In the genomic region with DNA sequence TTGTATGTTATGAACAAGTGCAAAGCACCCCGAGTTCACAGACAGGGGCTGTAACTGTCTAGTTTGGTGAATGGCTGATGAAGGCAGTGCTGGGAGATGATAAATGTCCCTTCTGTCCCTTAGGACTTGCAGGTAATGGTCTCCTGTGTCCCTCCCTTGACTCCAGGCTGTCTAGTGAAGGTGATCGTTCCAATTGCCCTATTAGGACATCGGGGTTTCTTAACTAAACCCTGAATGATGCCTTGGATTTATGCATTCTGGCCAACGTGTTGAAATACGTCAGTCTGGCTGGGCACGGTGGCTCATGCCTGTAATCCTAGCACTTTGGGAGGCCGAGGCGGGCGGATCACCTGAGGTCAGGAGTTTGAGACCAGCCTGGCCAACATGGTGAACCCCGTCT, we compare ENCODE assay signal across 21 cellular contexts.
A peak's percentile ranks its signal among the peaks of the same experiment; 100 is the strongest.
DNase-seq lines count a peak whose midpoint lies in the region; ATAC-seq and TF ChIP-seq lines count a peak whose summit lies in the region.
"Had no signal": no experiment of that assay in that cellular context is flagged by ENCODE, and none has a peak within 500 bp of the region (broad histone marks: within the 10 kb centered on the region; RNA-seq: fewer than 3 reads in every experiment).

No MANE protein-coding gene starts in this region.

- intact Hi-C loops in CD14-positive monocyte (cut with micrococcal nuclease): loop anchor here in 1 of 2 donors (5.0 to 10.0 kb wide), 2 partner anchors 35 to 913 kb away; no protein-coding TSS in a partner anchor
- intact Hi-C loops in CD4-positive, alpha-beta memory T cell (cut with micrococcal nuclease): no loop called here
- intact Hi-C loops in ascending aorta (cut with DNase I): loop anchor here (2.0 to 10.0 kb wide), 3 partner anchors 31 to 327 kb away; no protein-coding TSS in a partner anchor
- intact Hi-C loops in body of pancreas (cut with DNase I): no loop called here

- no peak overlapping the region for H3K27ac ChIP-seq in CD4-positive, alpha-beta memory T cell (ENCODE audit: low read depth, low read length)
- H3K27ac ChIP-seq in ascending aorta (peak overlapping the region; percentile 95 to 97), body of pancreas (no peak overlapping the region)
- H3K27ac ChIP-seq: brain microvascular endothelial cell, KMS-11, sigmoid colon, suprapubic skin had no signal

- H3K9me3 ChIP-seq in CD4-positive, alpha-beta memory T cell (ENCODE audit: control insufficient read depth in 1 of 2, low read length in 2 of 2): no peaks in the 10 kb centered on the region
- H3K9me3 ChIP-seq in ascending aorta (no peaks in the 10 kb centered on the region), body of pancreas (no peaks in the 10 kb centered on the region)
- H3K9me3 ChIP-seq: sigmoid colon, SK-N-SH, suprapubic skin had no signal

- H3K36me3 ChIP-seq in CD4-positive, alpha-beta memory T cell (ENCODE audit: insufficient read depth, low read length): no peaks in the 10 kb centered on the region
- H3K36me3 ChIP-seq in ascending aorta: no peaks in the 10 kb centered on the region
- no peaks in the 10 kb centered on the region for H3K36me3 ChIP-seq in body of pancreas (replicated peaks in 1 of 2; ENCODE audit: insufficient read depth in 1 of 2, low read depth in 2 of 2)
- H3K36me3 ChIP-seq: brain microvascular endothelial cell, sigmoid colon, suprapubic skin had no signal

- no peaks in the 10 kb centered on the region for H3K9me3 Mint-ChIP-seq in CD14-positive monocyte
- H3K9me3 Mint-ChIP-seq in CD4-positive, alpha-beta memory T cell: peaks cover 0 to 3% (median 0%) of the 10 kb centered on the region in 8 donors
- peaks cover 0 to 1% (median 0%) of the 10 kb centered on the region in 9 donors for H3K9me3 Mint-ChIP-seq in naive thymus-derived CD8-positive, alpha-beta T cell
- H3K9me3 Mint-ChIP-seq: activated T-helper 2 cell treated with anti-CD3 and anti-CD28 coated beads, Interferon-gamma antibody, Interleukin-2, Interleukin-4, amounts not matched to agents 10 μg/mL and 5 μg/mL and 100 μg/mL, durations not matched to agents 14 hours and 24 hours and 36 hours had no signal

- CTCF ChIA-PET in CD4-positive, alpha-beta memory T cell (lab: Charles Lee; ENCODE audit: partially characterized antibody): no interaction called here

- TF ChIP-seq CTCF in CD14-positive monocyte (IDR thresholded peaks at IDR 0.05) (no peak), ascending aorta (IDR thresholded peaks at IDR 0.05) (no peak), body of pancreas (IDR thresholded peaks at IDR 0.05) (no peak)

- WGBS in body of pancreas, 2 donors: 77 to 78% methylated on average over 5 to 10 of the region's 10 CpGs

- no peak overlapping the region for H3K4me3 ChIP-seq in CD4-positive, alpha-beta memory T cell (ENCODE audit: low read length in 2 of 2)
- no peak overlapping the region for H3K4me3 ChIP-seq in ascending aorta
- no peak overlapping the region for H3K4me3 ChIP-seq in body of pancreas
- H3K4me3 ChIP-seq: sigmoid colon, suprapubic skin had no signal

- POLR2A ChIA-PET in CD4-positive, alpha-beta memory T cell (lab: Charles Lee; ENCODE audit: partially characterized antibody): interaction anchor here (3.6 kb wide), 1 partner anchor 76 kb away, joined by 30 read pairs; no protein-coding TSS in a partner anchor
- POLR2A ChIA-PET in naive thymus-derived CD8-positive, alpha-beta T cell (lab: Charles Lee): no interaction called here

- H3K4me1 ChIP-seq in CD4-positive, alpha-beta memory T cell (ENCODE audit: insufficient read depth, low read length): peaks cover 49% of the 10 kb centered on the region
- peaks cover 10 to 33% of the 10 kb centered on the region in 2 donors for H3K4me1 ChIP-seq in ascending aorta
- H3K4me1 ChIP-seq in body of pancreas: no peaks in the 10 kb centered on the region

- no peak for TF ChIP-seq POLR2A in body of pancreas (IDR thresholded peaks at IDR 0.05)

- DNase-seq in CD14-positive monocyte (ENCODE audit: low spot score) (no peak), ascending aorta (ENCODE audit: low spot score in 2 of 2) (no peak), body of pancreas (no peak), GM19238 (ENCODE audit: insufficient read length, low spot score) (no peak), kidney glomerular epithelial cell (lab: John Stamatoyannopoulos, UW) (no peak)
- no peak for DNase-seq in CD4-positive, alpha-beta memory T cell
- DNase-seq in naive thymus-derived CD8-positive, alpha-beta T cell: no peak
- DNase-seq: activated CD4-positive, CD25-positive, alpha-beta regulatory T cell; activated CD8-positive, alpha-beta memory T cell treated with anti-CD3 and anti-CD28 coated beads, Interleukin-2, amount 10 ng/mL, durations not matched to agents 7 days and 5 days; brain microvascular endothelial cell; DMS79 treated with DMSO at 0.1 percent for 48 hours; NCI-H1694; NCI-H2171; NCI-H524 treated with DMSO at 0.1 percent for 48 hours; posterior cingulate gyrus; RPMI8226; sigmoid colon; SK-N-SH had no signal

- no peak overlapping the region for H3K4me3 Mint-ChIP-seq in CD14-positive monocyte
- H3K4me3 Mint-ChIP-seq in CD4-positive, alpha-beta memory T cell: no peak overlapping the region
- H3K4me3 Mint-ChIP-seq in naive thymus-derived CD8-positive, alpha-beta T cell: no peak overlapping the region
- H3K4me3 Mint-ChIP-seq: activated CD8-positive, alpha-beta memory T cell treated with anti-CD3 and anti-CD28 coated beads, Interleukin-2, amount 10 ng/mL, durations not matched to agents 7 days and 5 days had no signal

- peak overlapping the region in 4 of 7 donors; percentile 11 to 100 (median 52) for H3K27ac Mint-ChIP-seq in CD14-positive monocyte
- peak overlapping the region in 6 of 7 donors; percentile 96 to 99 (median 97) for H3K27ac Mint-ChIP-seq in CD4-positive, alpha-beta memory T cell
- peak overlapping the region in 7 of 10 donors; percentile 76 to 97 (median 87) for H3K27ac Mint-ChIP-seq in naive thymus-derived CD8-positive, alpha-beta T cell

- H3K27me3 ChIP-seq in CD4-positive, alpha-beta memory T cell (ENCODE audit: insufficient read depth, low read length): no peaks in the 10 kb centered on the region
- H3K27me3 ChIP-seq in ascending aorta: no peaks in the 10 kb centered on the region
- H3K27me3 ChIP-seq in body of pancreas: no peaks in the 10 kb centered on the region
- H3K27me3 ChIP-seq: brain microvascular endothelial cell, sigmoid colon, suprapubic skin had no signal

- ATAC-seq in naive thymus-derived CD8-positive, alpha-beta T cell: no peak
- ATAC-seq in body of pancreas: no peak
- ATAC-seq: activated CD8-positive, alpha-beta memory T cell treated with anti-CD3 and anti-CD28 coated beads, Interleukin-2, amount 10 ng/mL, durations not matched to agents 7 days and 5 days had no signal

- peaks cover 0 to 10% (median 7%) of the 10 kb centered on the region in 3 donors for H3K27me3 Mint-ChIP-seq in CD14-positive monocyte (ENCODE audit: low read depth in 3 of 3)
- no peaks in the 10 kb centered on the region for H3K27me3 Mint-ChIP-seq in CD4-positive, alpha-beta memory T cell
- no peaks in the 10 kb centered on the region for H3K27me3 Mint-ChIP-seq in naive thymus-derived CD8-positive, alpha-beta T cell
- H3K27me3 Mint-ChIP-seq: activated CD8-positive, alpha-beta memory T cell treated with anti-CD3 and anti-CD28 coated beads, Interleukin-2, amount 10 ng/mL, durations not matched to agents 7 days and 5 days had no signal

- H3K36me3 Mint-ChIP-seq in CD14-positive monocyte: peaks cover 0 to 14% of the 10 kb centered on the region in 2 donors
- H3K36me3 Mint-ChIP-seq in CD4-positive, alpha-beta memory T cell: no peaks in the 10 kb centered on the region
- no peaks in the 10 kb centered on the region for H3K36me3 Mint-ChIP-seq in naive thymus-derived CD8-positive, alpha-beta T cell

- peaks cover 64% of the 10 kb centered on the region for H3K4me1 Mint-ChIP-seq in CD14-positive monocyte
- peaks cover 38 to 65% (median 48%) of the 10 kb centered on the region in 4 donors for H3K4me1 Mint-ChIP-seq in CD4-positive, alpha-beta memory T cell
- H3K4me1 Mint-ChIP-seq in naive thymus-derived CD8-positive, alpha-beta T cell: peaks cover 21 to 58% (median 40%) of the 10 kb centered on the region in 4 donors

Comparison
In these comparisons a context has a peak if more than half of its experiments do, and no peak if none do; other contexts are left out.
1. H3K27ac ChIP-seq: peak in ascending aorta (2 of 2); none in CD4-positive, alpha-beta memory T cell (single experiment) and body of pancreas (0 of 4).
2. Peak in every context shown above with its lines, with median percentiles within 50 percentile points of each other: H3K27ac Mint-ChIP-seq.